In genomic region chr13:20924758-20925394, GRCh38 we compare ENCODE assay signal across 9 cellular contexts. TPM values are rescaled to one million over a fixed set of nuclear protein-coding genes. Genes with fewer than 3 reads are reported as not detected.
A peak's percentile ranks its signal among the peaks of the same experiment; 100 is the strongest.
DNase-seq lines count a peak whose midpoint lies in the region; ATAC-seq and TF ChIP-seq lines count a peak whose summit lies in the region.
"Had no signal": no experiment of that assay in that cellular context is flagged by ENCODE, and none has a peak within 500 bp of the region (broad histone marks: within the 10 kb centered on the region; RNA-seq: fewer than 3 reads in every experiment).

No MANE protein-coding gene starts in this region.

- H3K36me3 ChIP-seq in left lung, result no peaks in the 10 kb centered on the region

- peak; percentile 65 to 70 for TF ChIP-seq CTCF in left lung (IDR thresholded peaks at IDR 0.05)

- intact Hi-C loops in left lung (cut with DNase I), result loop anchor here in 1 of 2 donors (10.0 kb wide), 3 partner anchors 210 to 740 kb away; no protein-coding TSS in a partner anchor

- no peak overlapping the region for H3K27ac ChIP-seq in left lung
- H3K27ac ChIP-seq: skin epidermis had no signal

- no peak overlapping the region for H3K4me3 ChIP-seq in left lung
- H3K4me3 ChIP-seq: skin epidermis had no signal

- ATAC-seq in left lung, result peak; percentile 89
- no peak for ATAC-seq in GM18517 (IDR thresholded peaks at IDR 0.05; ENCODE audit: unreplicated experiment)

- H3K9me3 ChIP-seq in left lung, result no peaks in the 10 kb centered on the region

- no peaks in the 10 kb centered on the region for H3K4me1 ChIP-seq in left lung

- no peaks in the 10 kb centered on the region for H3K27me3 ChIP-seq in left lung

- DNase-seq in SIG-M5 treated with dmso at 0.1 percent for 504 hours (lab: John Stamatoyannopoulos, UW; ENCODE audit: unreplicated experiment), result peak; percentile 72
- DNase-seq in SIG-M5 (lab: John Stamatoyannopoulos, UW), result no peak
- peak; percentile 63 for DNase-seq in NCI-H446 treated with DMSO at 0.1 percent for 48 hours (lab: John Stamatoyannopoulos, UW)
- DNase-seq in activated CD4-positive, CD25-positive, alpha-beta regulatory T cell treated with anti-CD3 and anti-CD28 coated beads, Interleukin-2, amount 50 U/mL, for 72 hours, result peak; percentile 63
- DNase-seq in cerebellar cortex (ENCODE audit: low spot score), result peak; percentile 84
- DNase-seq in left lung, result peak in 1 of 2 donors; percentile 76
- peak; percentile 80 for DNase-seq in stimulated activated CD4-positive, alpha-beta T cell treated with anti-CD3 and anti-CD28 coated beads, Interleukin-4, amount 100 ng/mL, for 24 hours

RNA-seq across cellular contexts. Expression of gene XPO4, which starts 22.3 kb away (rescaled TPM):
- total RNA-seq in left lung, result 10 to 100 TPM; 18.3 to 24.8 TPM
